Comparison of ENCODE assay signal across 2 cellular contexts in genomic region chr7:2105917-2106316, GRCh38.
TF ChIP-seq lines count a peak whose summit lies in the region.

No MANE protein-coding gene starts in this region.

TF ChIP-seq in SK-N-SH, 30 proteins besides CTCF, POLR2A, EP300 and RAD21 (continued from another document):
- TF ChIP-seq USF1 (IDR thresholded peaks at IDR 0.05; ENCODE audit: borderline replicate concordance, low read depth) (no peak), YY1 (IDR thresholded peaks at IDR 0.05; ENCODE audit: low read depth) (no peak), TEAD4 (IDR thresholded peaks at IDR 0.05; ENCODE audit: borderline replicate concordance, insufficient read depth) (no peak), GATA2 (CRISPR knock-in tag; IDR thresholded peaks at IDR 0.05) (no peak), NFIC (IDR thresholded peaks at IDR 0.05; ENCODE audit: borderline replicate concordance) (no peak), SMC3 (IDR thresholded peaks at IDR 0.05; ENCODE audit: low read depth, low read length) (no peak), RFX5 (IDR thresholded peaks at IDR 0.05; ENCODE audit: low read length) (no peak)

TF ChIP-seq in SK-N-SH treated with all-trans-retinoic acid at 6 μM for 48 hours, 23 proteins besides CTCF, POLR2A, EP300 and RAD21:
- TF ChIP-seq, protein P1, sequence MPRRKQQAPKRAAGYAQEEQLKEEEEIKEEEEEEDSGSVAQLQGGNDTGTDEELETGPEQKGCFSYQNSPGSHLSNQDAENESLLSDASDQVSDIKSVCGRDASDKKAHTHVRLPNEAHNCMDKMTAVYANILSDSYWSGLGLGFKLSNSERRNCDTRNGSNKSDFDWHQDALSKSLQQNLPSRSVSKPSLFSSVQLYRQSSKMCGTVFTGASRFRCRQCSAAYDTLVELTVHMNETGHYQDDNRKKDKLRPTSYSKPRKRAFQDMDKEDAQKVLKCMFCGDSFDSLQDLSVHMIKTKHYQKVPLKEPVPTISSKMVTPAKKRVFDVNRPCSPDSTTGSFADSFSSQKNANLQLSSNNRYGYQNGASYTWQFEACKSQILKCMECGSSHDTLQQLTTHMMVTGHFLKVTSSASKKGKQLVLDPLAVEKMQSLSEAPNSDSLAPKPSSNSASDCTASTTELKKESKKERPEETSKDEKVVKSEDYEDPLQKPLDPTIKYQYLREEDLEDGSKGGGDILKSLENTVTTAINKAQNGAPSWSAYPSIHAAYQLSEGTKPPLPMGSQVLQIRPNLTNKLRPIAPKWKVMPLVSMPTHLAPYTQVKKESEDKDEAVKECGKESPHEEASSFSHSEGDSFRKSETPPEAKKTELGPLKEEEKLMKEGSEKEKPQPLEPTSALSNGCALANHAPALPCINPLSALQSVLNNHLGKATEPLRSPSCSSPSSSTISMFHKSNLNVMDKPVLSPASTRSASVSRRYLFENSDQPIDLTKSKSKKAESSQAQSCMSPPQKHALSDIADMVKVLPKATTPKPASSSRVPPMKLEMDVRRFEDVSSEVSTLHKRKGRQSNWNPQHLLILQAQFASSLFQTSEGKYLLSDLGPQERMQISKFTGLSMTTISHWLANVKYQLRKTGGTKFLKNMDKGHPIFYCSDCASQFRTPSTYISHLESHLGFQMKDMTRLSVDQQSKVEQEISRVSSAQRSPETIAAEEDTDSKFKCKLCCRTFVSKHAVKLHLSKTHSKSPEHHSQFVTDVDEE (CRISPR knock-in tag; IDR thresholded peaks at IDR 0.05) = no peak
- TF ChIP-seq, protein P2, sequence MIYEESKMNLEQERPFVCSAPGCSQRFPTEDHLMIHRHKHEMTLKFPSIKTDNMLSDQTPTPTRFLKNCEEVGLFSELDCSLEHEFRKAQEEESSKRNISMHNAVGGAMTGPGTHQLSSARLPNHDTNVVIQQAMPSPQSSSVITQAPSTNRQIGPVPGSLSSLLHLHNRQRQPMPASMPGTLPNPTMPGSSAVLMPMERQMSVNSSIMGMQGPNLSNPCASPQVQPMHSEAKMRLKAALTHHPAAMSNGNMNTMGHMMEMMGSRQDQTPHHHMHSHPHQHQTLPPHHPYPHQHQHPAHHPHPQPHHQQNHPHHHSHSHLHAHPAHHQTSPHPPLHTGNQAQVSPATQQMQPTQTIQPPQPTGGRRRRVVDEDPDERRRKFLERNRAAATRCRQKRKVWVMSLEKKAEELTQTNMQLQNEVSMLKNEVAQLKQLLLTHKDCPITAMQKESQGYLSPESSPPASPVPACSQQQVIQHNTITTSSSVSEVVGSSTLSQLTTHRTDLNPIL (CRISPR knock-in tag; IDR thresholded peaks at IDR 0.05; ENCODE audit: low read depth) = no peak
- TF ChIP-seq TOX (CRISPR knock-in tag; IDR thresholded peaks at IDR 0.05; ENCODE audit: borderline replicate concordance) = no peak
- TF ChIP-seq ZNF70 (CRISPR knock-in tag; IDR thresholded peaks at IDR 0.05) = no peak
- TF ChIP-seq BACH2 (CRISPR knock-in tag; IDR thresholded peaks at IDR 0.05; ENCODE audit: borderline replicate concordance) = no peak
- no peak for TF ChIP-seq CSDC2 (CRISPR knock-in tag; IDR thresholded peaks at IDR 0.05)
- TF ChIP-seq ZFP3 (CRISPR knock-in tag; IDR thresholded peaks at IDR 0.05) = no peak
